In the genomic region with DNA sequence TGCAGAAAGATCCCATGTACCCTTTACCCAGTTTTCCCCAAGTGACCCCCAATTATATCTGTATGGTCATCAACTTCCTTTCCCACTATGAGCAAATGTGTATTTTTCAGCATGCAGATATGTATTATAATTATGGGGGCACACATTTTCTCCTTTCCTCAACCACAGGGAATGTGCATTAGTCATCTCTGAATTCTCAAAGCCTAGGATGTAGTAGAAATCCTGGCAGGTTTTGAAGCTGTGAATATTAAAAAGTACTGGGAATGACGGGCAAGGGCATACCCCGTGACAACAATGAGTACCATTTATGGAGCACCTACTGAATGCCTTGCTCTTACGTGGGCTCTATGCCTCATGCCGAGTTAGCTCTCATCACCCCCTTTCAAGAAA, we compare ENCODE assay signal across 22 cellular contexts.
DNase-seq lines count a peak whose midpoint lies in the region; ATAC-seq, FAIRE-seq and TF ChIP-seq lines count a peak whose summit lies in the region.
"Had no signal": no experiment of that assay in that cellular context is flagged by ENCODE, and none has a peak within 500 bp of the region (broad histone marks: within the 10 kb centered on the region; RNA-seq: fewer than 3 reads in every experiment).

No MANE protein-coding gene starts in this region.

- no peak overlapping the region for H3K4me2 ChIP-seq in endothelial cell of umbilical vein (ENCODE audit: insufficient read depth, low read length)
- H3K4me2 ChIP-seq: PC-9 had no signal

- no peaks in the 10 kb centered on the region for H3K27me3 ChIP-seq in endothelial cell of umbilical vein (ENCODE audit: control insufficient read depth in 2 of 2, insufficient read depth in 2 of 2, low read length in 2 of 2)
- H3K27me3 ChIP-seq: MG63 had no signal

- dilution Hi-C loops in endothelial cell of umbilical vein (cut with MboI; ENCODE audit: extremely low pct_ligation_motif_present, low sequenced_read_pairs) = no loop called here

- no peaks in the 10 kb centered on the region for H3K9me1 ChIP-seq in endothelial cell of umbilical vein (replicated peaks; ENCODE audit: control insufficient read depth, extremely low read depth, insufficient read depth, low read length)

- ATAC-seq in GM21825 (IDR thresholded peaks at IDR 0.05; ENCODE audit: unreplicated experiment) = no peak
- ATAC-seq: naive thymus-derived CD4-positive, alpha-beta T cell; T-cell had no signal

- TF ChIP-seq POLR2A in endothelial cell of umbilical vein (IDR thresholded peaks at IDR 0.05; ENCODE audit: low read depth, low read length) = no peak

- no peaks in the 10 kb centered on the region for H3K9me3 ChIP-seq in endothelial cell of umbilical vein (replicated peaks; ENCODE audit: control insufficient read depth, insufficient read depth, low read length)
- H3K9me3 ChIP-seq: MG63 had no signal

- peaks cover 38% of the 10 kb centered on the region for H3K4me1 ChIP-seq in endothelial cell of umbilical vein (ENCODE audit: control insufficient read depth, extremely low read depth, insufficient read depth, low read length)

- no peak for FAIRE-seq in endothelial cell of umbilical vein (lab: Jason Lieb, UNC)
- FAIRE-seq: bronchial epithelial cell, small intestine had no signal

- no TSS peak for BruUV-seq in endothelial cell of umbilical vein (replicated peaks; lab: Mats Ljungman, UMichigan)

- POLR2A ChIA-PET in endothelial cell of umbilical vein (lab: Charles Lee) = no interaction called here

- H2AFZ ChIP-seq in endothelial cell of umbilical vein (ENCODE audit: low read depth, low read length) = no peak overlapping the region
- H2AFZ ChIP-seq: PC-9 had no signal

- H3K36me3 ChIP-seq in endothelial cell of umbilical vein (ENCODE audit: control insufficient read depth in 2 of 2, extremely low read depth in 1 of 2, insufficient read depth in 2 of 2, low read length in 2 of 2) = peaks cover 54 to 70% of the 10 kb centered on the region in 2 experiments
- H3K36me3 ChIP-seq: MG63 had no signal

- CTCF ChIA-PET in endothelial cell of umbilical vein (lab: Charles Lee) = interaction anchor here (1.0 to 2.5 kb wide), 8 partner anchors 12 to 234 kb away, joined by 3 to 14 read pairs (median 5); no protein-coding TSS in a partner anchor

- no peaks in the 10 kb centered on the region for H4K20me1 ChIP-seq in endothelial cell of umbilical vein (replicated peaks; ENCODE audit: control insufficient read depth, extremely low read depth, insufficient read depth, low read length)

- peak overlapping the region; percentile 47 for H3K9ac ChIP-seq in endothelial cell of umbilical vein (replicated peaks; ENCODE audit: extremely low read depth, insufficient read depth, low read length)

- peak overlapping the region; percentile 67 for H3K27ac ChIP-seq in endothelial cell of umbilical vein (ENCODE audit: insufficient read depth, low read depth, low read length)
- H3K27ac ChIP-seq: PC-9 had no signal

- peaks cover 2% of the 10 kb centered on the region for H3K79me2 ChIP-seq in endothelial cell of umbilical vein (ENCODE audit: control insufficient read depth, insufficient read depth, low read length)

- DNase-seq in EH (ENCODE audit: low read depth) (peak; percentile 71), NCI-H226 (peak; percentile 78), endothelial cell of umbilical vein (ENCODE audit: low read depth, low spot score) (peak; percentile 51), renal cortical epithelial cell (ENCODE audit: low read depth) (peak; percentile 40), NCI-H345 treated with DMSO at 0.1 percent for 48 hours (lab: John Stamatoyannopoulos, UW; ENCODE audit: unreplicated experiment) (no peak), NCI-H2196 (lab: John Stamatoyannopoulos, UW; ENCODE audit: unreplicated experiment) (no peak)
- DNase-seq: activated CD4-positive, alpha-beta T cell treated with anti-CD3 and anti-CD28 coated beads, Interleukin-2, amount 50 U/mL, for 48 hours; head of caudate nucleus; MG63; naive thymus-derived CD4-positive, alpha-beta T cell; NCI-H1417 treated with DMSO at 0.1 percent for 48 hours; NCI-H524 treated with DMSO at 0.1 percent for 48 hours; NK-92 treated with Interleukin-12 subunit alpha and Interleukin-12 subunit beta, amount 100 ng/mL, for 24 hours; occipital lobe; SHP77; small intestine; stimulated activated CD4-positive, alpha-beta T cell treated with anti-CD3 and anti-CD28 coated beads, Interleukin-1b, Interleukin-23, amount 100 ng/mL, for 48 hours; substantia nigra; T-cell had no signal

- TF ChIP-seq CTCF in endothelial cell of umbilical vein (IDR thresholded peaks at IDR 0.05; ENCODE audit: extremely low read depth in 1 of 2, insufficient read depth in 1 of 2, low read depth in 1 of 2, low read length in 2 of 2) = no peak

- H3K4me3 ChIP-seq in endothelial cell of umbilical vein (replicated peaks in 1 of 3; ENCODE audit: insufficient read depth in 1 of 3, low read depth in 1 of 3, low read length in 3 of 3) = no peak overlapping the region
- H3K4me3 ChIP-seq: MG63, PC-9 had no signal

- intact Hi-C loops in endothelial cell of umbilical vein (cut with micrococcal nuclease) = no loop called here

TF ChIP-seq in endothelial cell of umbilical vein, 7 proteins besides CTCF, POLR2A, EP300 and RAD21:
- TF ChIP-seq JUN (IDR thresholded peaks at IDR 0.05; ENCODE audit: borderline replicate concordance, insufficient read depth, insufficient read length, low read depth) (peak; percentile 36), MYC (IDR thresholded peaks at IDR 0.05; ENCODE audit: low read depth, low read length) (no peak), POLR2AphosphoS5 (IDR thresholded peaks at IDR 0.05; ENCODE audit: insufficient read depth, low read depth, low read length) (no peak), FOS (IDR thresholded peaks at IDR 0.05; ENCODE audit: borderline replicate concordance, insufficient read depth, low read length) (peak; percentile 54), GATA2 (IDR thresholded peaks at IDR 0.05; ENCODE audit: insufficient read depth, insufficient read length, low read depth, low read length) (no peak), EZH2 (IDR thresholded peaks at IDR 0.05; ENCODE audit: borderline replicate concordance, low read depth, low read length, severe bottlenecking) (no peak)
- TF ChIP-seq, protein P1, sequence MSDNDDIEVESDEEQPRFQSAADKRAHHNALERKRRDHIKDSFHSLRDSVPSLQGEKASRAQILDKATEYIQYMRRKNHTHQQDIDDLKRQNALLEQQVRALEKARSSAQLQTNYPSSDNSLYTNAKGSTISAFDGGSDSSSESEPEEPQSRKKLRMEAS (IDR thresholded peaks at IDR 0.05; ENCODE audit: insufficient read depth, insufficient read length) = no peak

Comparison
In these comparisons a context has a peak if more than half of its experiments do, and no peak if none do; other contexts are left out.
1. DNase-seq: peak in EH (single experiment), NCI-H226 (single experiment), endothelial cell of umbilical vein (single experiment) and renal cortical epithelial cell (single experiment); none in NCI-H345 treated with DMSO at 0.1 percent for 48 hours (single experiment) and NCI-H2196 (single experiment).